In the genomic region with DNA sequence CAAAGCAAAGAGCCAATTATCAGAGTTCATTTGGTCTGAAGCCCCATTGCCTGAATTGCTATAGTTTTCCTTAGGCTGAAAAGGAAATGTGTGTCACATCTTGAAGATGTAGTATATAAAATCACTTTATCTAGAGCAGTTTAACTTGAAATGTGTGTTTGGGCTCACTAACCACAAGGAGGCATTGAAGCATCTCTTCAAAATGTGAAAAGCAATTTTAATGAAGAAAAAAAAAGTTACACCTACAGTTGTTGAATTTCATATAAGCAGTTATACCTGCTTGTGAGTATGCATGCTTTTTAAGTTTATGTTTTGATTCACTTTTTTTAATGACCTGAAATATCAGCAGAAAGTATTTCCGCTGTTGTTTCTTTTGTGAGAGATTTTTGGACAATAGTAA, we compare ENCODE assay signal across 13 cellular contexts.
A peak's percentile ranks its signal among the peaks of the same experiment; 100 is the strongest.
DNase-seq lines count a peak whose midpoint lies in the region; TF ChIP-seq lines count a peak whose summit lies in the region.
"Had no signal": no experiment of that assay in that cellular context is flagged by ENCODE, and none has a peak within 500 bp of the region (broad histone marks: within the 10 kb centered on the region; RNA-seq: fewer than 3 reads in every experiment).

No MANE protein-coding gene starts in this region.

- CTCF ChIA-PET in BJ (lab: Yijun Ruan, JAX): interaction anchor here (0.8 to 1.8 kb wide), 2 partner anchors 13 to 451 kb away, joined by 3 to 4 read pairs; no protein-coding TSS in a partner anchor

- no peaks in the 10 kb centered on the region for H3K9me3 ChIP-seq in mesenchymal stem cell (ENCODE audit: control insufficient read depth, low read length)

- no peak overlapping the region for H3K18ac ChIP-seq in mesenchymal stem cell (ENCODE audit: low read depth in 1 of 2, low read length in 2 of 2)

- H3K14ac ChIP-seq in mesenchymal stem cell (ENCODE audit: low read length in 2 of 2): no peak overlapping the region

- WGBS in mesenchymal stem cell: 97% methylated on average over 1 of the region's 1 CpG

- no peak overlapping the region for H2BK120ac ChIP-seq in mesenchymal stem cell (ENCODE audit: low read depth, low read length)

- H3K4me3 ChIP-seq in BJ (ENCODE audit: low read depth, low read length) (no peak overlapping the region), astrocyte of the spinal cord (ENCODE audit: low read depth, low read length) (no peak overlapping the region), mesenchymal stem cell (ENCODE audit: insufficient read depth in 1 of 2, low read depth in 1 of 2, low read length in 2 of 2) (no peak overlapping the region)

- no peak overlapping the region for H2BK5ac ChIP-seq in mesenchymal stem cell (ENCODE audit: low read depth, low read length, poor library complexity, severe bottlenecking)

- H3K4ac ChIP-seq in mesenchymal stem cell (ENCODE audit: low read depth in 1 of 2, low read length in 2 of 2): no peak overlapping the region

- H4K91ac ChIP-seq in mesenchymal stem cell (ENCODE audit: low read length): no peak overlapping the region

- no peak overlapping the region for H2BK12ac ChIP-seq in mesenchymal stem cell (ENCODE audit: low read length in 2 of 2)

- TF ChIP-seq CTCF in BJ (IDR thresholded peaks at IDR 0.05; ENCODE audit: insufficient read depth, low read depth, low read length) (peak; percentile 27; the same call in 1 of the 2 replicates), astrocyte of the spinal cord (IDR thresholded peaks at IDR 0.05; ENCODE audit: low read depth, low read length) (peak; percentile 21)

- no peak overlapping the region for H4K8ac ChIP-seq in mesenchymal stem cell (ENCODE audit: low read length)

- H3K27me3 ChIP-seq in BJ (ENCODE audit: control insufficient read depth, insufficient read depth, low read length) (peaks cover 1% of the 10 kb centered on the region; the same call in 1 of the 2 replicates), mesenchymal stem cell (ENCODE audit: control insufficient read depth in 1 of 2, insufficient read depth in 1 of 2, low read length in 2 of 2) (no peaks in the 10 kb centered on the region)

- no peaks in the 10 kb centered on the region for H3K4me1 ChIP-seq in mesenchymal stem cell (ENCODE audit: control insufficient read depth, insufficient read depth, low read depth, low read length)

- no peak overlapping the region for H3K27ac ChIP-seq in mesenchymal stem cell (ENCODE audit: low read length, poor library complexity, severe bottlenecking)

- no peak overlapping the region for H3K4me2 ChIP-seq in mesenchymal stem cell (ENCODE audit: low read length, poor library complexity, severe bottlenecking)

- in situ Hi-C loops in KBM-7 (cut with MboI; ENCODE audit: low pct_unique_long_range_greater_than_20kb, low sequenced_read_pairs) (no loop called here), astrocyte of the spinal cord (cut with HindIII; ENCODE audit: low sequenced_read_pairs) (no loop called here)

- no peak overlapping the region for H2AK5ac ChIP-seq in mesenchymal stem cell (ENCODE audit: low read length, severe bottlenecking)

- H2BK15ac ChIP-seq in mesenchymal stem cell (ENCODE audit: low read depth, poor library complexity, severe bottlenecking): no peak overlapping the region

- H2AFZ ChIP-seq in mesenchymal stem cell (ENCODE audit: low read depth, low read length): no peak overlapping the region

- no peaks in the 10 kb centered on the region for H3K79me1 ChIP-seq in mesenchymal stem cell (replicated peaks; ENCODE audit: low read length, poor library complexity, severe bottlenecking)

- POLR2A ChIA-PET in BJ (lab: Charles Lee): no interaction called here

- H3K23ac ChIP-seq in mesenchymal stem cell (ENCODE audit: low read length in 2 of 2): no peak overlapping the region

- no peaks in the 10 kb centered on the region for H3K36me3 ChIP-seq in BJ (ENCODE audit: control insufficient read depth, insufficient read depth, low read length)
- H3K36me3 ChIP-seq in mesenchymal stem cell (ENCODE audit: control insufficient read depth in 1 of 2, insufficient read depth in 2 of 2, low read depth in 1 of 2, low read length in 2 of 2): no peaks in the 10 kb centered on the region

- no peak overlapping the region for H3K9ac ChIP-seq in mesenchymal stem cell (ENCODE audit: low read length)

- DNase-seq in BJ (ENCODE audit: low read depth) (no peak), KBM-7 (peak; percentile 40), astrocyte of the spinal cord (ENCODE audit: low read depth, low spot score) (peak; percentile 25), mesenchymal stem cell (peak; percentile 21), NCI-H526 treated with DMSO at 0.1 percent for 48 hours (lab: John Stamatoyannopoulos, UW) (no peak), NCI-H510A treated with DMSO at 0.1 percent for 48 hours (lab: John Stamatoyannopoulos, UW) (no peak), middle frontal gyrus (ENCODE audit: extremely low spot score, low spot score) (no peak), MV-4-11 (lab: John Stamatoyannopoulos, UW) (no peak)
- DNase-seq: activated CD4-positive, alpha-beta T cell treated with anti-CD3 and anti-CD28 coated beads, Interleukin-2, amount 50 U/mL, for 4 hours; activated naive CD4-positive, alpha-beta T cell treated with Interleukin-2 at 50 U/mL for 16 hours; CD8-positive, alpha-beta memory T cell; NCI-H2081 treated with DMSO at 0.1 percent for 48 hours; T-helper 2 cell had no signal

Comparison
In these comparisons a context has a peak if more than half of its experiments do, and no peak if none do; other contexts are left out.
1. DNase-seq: peak in KBM-7 (single experiment), astrocyte of the spinal cord (single experiment) and mesenchymal stem cell (single experiment); none in BJ (single experiment), NCI-H526 treated with DMSO at 0.1 percent for 48 hours (single experiment), NCI-H510A treated with DMSO at 0.1 percent for 48 hours (single experiment), middle frontal gyrus (single experiment) and MV-4-11 (single experiment).